In the genomic region with DNA sequence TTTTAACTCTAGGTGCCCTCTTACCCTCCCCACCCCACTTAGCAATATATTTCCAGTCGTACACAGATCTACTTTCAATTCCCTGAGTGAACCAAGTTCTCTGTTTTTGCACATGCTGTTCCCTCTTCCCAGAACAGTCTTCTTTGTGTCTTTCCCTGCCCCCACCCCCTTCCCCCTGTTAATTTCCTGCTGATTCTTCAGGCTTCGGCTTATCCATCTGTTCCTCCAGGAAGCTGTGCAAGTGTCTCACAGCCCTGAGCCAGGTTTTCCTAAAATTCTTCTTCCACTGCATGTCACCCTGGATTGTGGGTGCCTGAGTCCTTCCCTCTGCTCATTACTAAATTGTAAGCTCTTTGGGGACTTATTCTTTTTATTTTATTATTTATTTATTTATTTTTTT, we compare ENCODE assay signal across 21 cellular contexts. TPM values are rescaled to one million over a fixed set of nuclear protein-coding genes. Genes with fewer than 3 reads are reported as not detected.
DNase-seq lines count a peak whose midpoint lies in the region; ATAC-seq and TF ChIP-seq lines count a peak whose summit lies in the region.
"Had no signal": no experiment of that assay in that cellular context is flagged by ENCODE, and none has a peak within 500 bp of the region (broad histone marks: within the 10 kb centered on the region; RNA-seq: fewer than 3 reads in every experiment).

No MANE protein-coding gene starts in this region.

- ATAC-seq in gastrocnemius medialis (no peak), HG02642 (IDR thresholded peaks at IDR 0.05; ENCODE audit: poor library complexity, unreplicated experiment) (no peak)
- ATAC-seq: foreskin keratinocyte, GM12878, HepG2 had no signal

- in situ Hi-C loops in gastrocnemius medialis (cut with MboI; ENCODE audit: low sequenced_read_pairs in 4 of 4), result loop anchor here in 3 of 4 donors (5.0 kb wide), 1 partner anchor 118 kb away; no protein-coding TSS in a partner anchor

- H3K9me3 ChIP-seq in right atrium auricular region (no peaks in the 10 kb centered on the region), gastrocnemius medialis (no peaks in the 10 kb centered on the region)
- H3K9me3 ChIP-seq: mucosa of descending colon, SJCRH30, upper lobe of left lung had no signal

- H3K27me3 ChIP-seq in right atrium auricular region, result no peaks in the 10 kb centered on the region
- H3K27me3 ChIP-seq in gastrocnemius medialis, result no peaks in the 10 kb centered on the region
- H3K27me3 ChIP-seq: brain microvascular endothelial cell, foreskin keratinocyte, SJCRH30, upper lobe of left lung had no signal

- intact Hi-C loops in gastrocnemius medialis (cut with DNase I; ENCODE audit: low total_unique reads), result no loop called here

- no peak for TF ChIP-seq POLR2A in gastrocnemius medialis (IDR thresholded peaks at IDR 0.05)

- H3K27ac ChIP-seq in right atrium auricular region (peak overlapping the region; percentile 76 to 93), gastrocnemius medialis (peak overlapping the region in 3 of 4 donors; percentile 48 to 79 (median 65)), substantia nigra (ENCODE audit: low read depth, low read length, poor library complexity, severe bottlenecking) (no peak overlapping the region)
- H3K27ac ChIP-seq: 22Rv1, foreskin keratinocyte, SJCRH30 had no signal

- peaks cover 0 to 43% of the 10 kb centered on the region in 2 donors for H3K4me1 ChIP-seq in right atrium auricular region
- peaks cover 15 to 22% of the 10 kb centered on the region in 2 donors for H3K4me1 ChIP-seq in gastrocnemius medialis
- H3K4me1 ChIP-seq: foreskin keratinocyte had no signal

- DNase-seq in DMS 273 (lab: John Stamatoyannopoulos, UW; ENCODE audit: unreplicated experiment), result peak; percentile 47
- no peak for DNase-seq in DMS 273 treated with DMSO at 0.1 percent for 48 hours (lab: John Stamatoyannopoulos, UW)
- DNase-seq in NCI-H82 (lab: John Stamatoyannopoulos, UW), result peak; percentile 90
- DNase-seq in right atrium auricular region (ENCODE audit: low spot score), result no peak
- no peak for DNase-seq in gastrocnemius medialis
- no peak for DNase-seq in substantia nigra (lab: John Stamatoyannopoulos, UW)
- DNase-seq in NCI-H1694 treated with DMSO at 0.1 percent for 48 hours (lab: John Stamatoyannopoulos, UW), result no peak
- DNase-seq: activated B cell treated with CpG ODN at 0.5 μM for 24 hours; foreskin keratinocyte; HCEC 1CT; mucosa of descending colon; NCI-H2107; NCI-H748 treated with DMSO at 0.1 percent for 48 hours; SJCRH30; stimulated activated naive CD4-positive, alpha-beta T cell had no signal

- no peaks in the 10 kb centered on the region for H3K36me3 ChIP-seq in right atrium auricular region
- H3K36me3 ChIP-seq in gastrocnemius medialis, result no peaks in the 10 kb centered on the region
- H3K36me3 ChIP-seq: brain microvascular endothelial cell, SJCRH30, upper lobe of left lung had no signal

- H3K4me3 ChIP-seq in right atrium auricular region, result no peak overlapping the region
- no peak overlapping the region for H3K4me3 ChIP-seq in gastrocnemius medialis
- H3K4me3 ChIP-seq: GM12878, mucosa of descending colon, SJCRH30, upper lobe of left lung had no signal

- TF ChIP-seq CTCF in right atrium auricular region (IDR thresholded peaks at IDR 0.05) (no peak), gastrocnemius medialis (IDR thresholded peaks at IDR 0.05 in 4 of 5, conservative IDR thresholded peaks at IDR 0.05 in 1 of 5) (no peak)

RNA-seq across cellular contexts. Expression of a gene that starts 12.4 kb away (rescaled TPM):
- 10 to 100 TPM; 40.9 to 71.8 TPM for total RNA-seq in right atrium auricular region
- 10 to 100 TPM; 27.5 to 57.5 (median 53.5) TPM for total RNA-seq in gastrocnemius medialis

RNA-seq across cellular contexts. Expression of a gene that starts 17.5 kb away (rescaled TPM):
- total RNA-seq in right atrium auricular region (10 to 100 TPM; 54.1 to 83.6 TPM), gastrocnemius medialis (10 to 100 TPM; 62.7 to 99.0 (median 84.5) TPM)

Comparison
In these comparisons a context has a peak if more than half of its experiments do, and no peak if none do; other contexts are left out.
1. DNase-seq: peak in DMS 273 (single experiment) and NCI-H82 (single experiment); none in DMS 273 treated with DMSO at 0.1 percent for 48 hours (single experiment), right atrium auricular region (single experiment), gastrocnemius medialis (0 of 2), substantia nigra (0 of 49) and NCI-H1694 treated with DMSO at 0.1 percent for 48 hours (single experiment).